ENCODE assay signal across 8 cellular contexts in the genomic region with DNA sequence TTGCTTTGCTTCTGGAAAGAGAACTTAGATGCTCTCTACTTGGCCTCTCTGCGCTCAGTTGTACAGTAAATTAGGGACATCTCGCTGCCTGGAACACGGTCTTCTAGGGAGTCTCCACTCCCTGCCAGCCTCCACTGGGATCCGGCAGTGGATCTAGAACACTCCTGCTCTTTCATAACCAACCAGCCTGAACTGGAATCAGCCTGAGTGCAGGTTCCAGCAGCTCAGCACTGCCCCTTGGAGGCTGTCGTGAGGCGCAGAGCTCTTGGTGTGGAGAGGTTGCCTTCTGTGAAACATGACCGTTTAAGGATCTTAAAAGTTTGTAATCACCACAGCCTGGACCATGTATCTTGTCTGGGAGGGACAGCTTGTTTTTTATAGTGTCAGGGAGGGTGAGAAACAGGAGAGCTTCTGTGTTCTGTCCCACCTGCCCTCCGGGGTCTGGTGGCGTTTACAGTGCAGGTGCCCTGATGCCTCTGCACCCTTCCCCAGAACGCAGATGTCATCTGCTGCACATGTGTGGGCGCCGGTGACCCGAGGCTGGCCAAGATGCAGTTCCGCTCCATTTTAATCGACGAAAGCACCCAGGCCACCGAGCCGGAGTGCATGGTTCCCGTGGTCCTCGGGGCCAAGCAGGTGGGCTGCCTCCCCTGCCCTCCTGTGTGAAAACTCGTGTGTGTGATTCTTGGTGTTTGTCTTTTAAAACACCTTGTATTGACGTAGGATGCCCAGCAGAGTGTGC. TPM values are rescaled to one million over a fixed set of nuclear protein-coding genes. Genes with fewer than 3 reads are reported as not detected.
DNase-seq lines count a peak whose midpoint lies in the region; ATAC-seq, FAIRE-seq and TF ChIP-seq lines count a peak whose summit lies in the region.

No MANE protein-coding gene starts in this region.

- CTCF ChIA-PET in activated CD8-positive, alpha-beta T cell treated with anti-CD3 and anti-CD28 coated beads for 36 hours (lab: Charles Lee): interaction anchor here (0.8 to 6.0 kb wide), 3 partner anchors 9 to 405 kb away, joined by 3 to 35 read pairs (median 3); no protein-coding TSS in a partner anchor

- intact Hi-C loops in activated CD8-positive, alpha-beta T cell treated with anti-CD3 and anti-CD28 coated beads for 36 hours (cut with micrococcal nuclease): no loop called here

- no peaks in the 10 kb centered on the region for H3K4me1 Mint-ChIP-seq in activated CD8-positive, alpha-beta T cell treated with anti-CD3 and anti-CD28 coated beads for 36 hours (ENCODE audit: low read depth)

- POLR2A ChIA-PET in activated CD8-positive, alpha-beta T cell treated with anti-CD3 and anti-CD28 coated beads for 36 hours (lab: Charles Lee): interaction anchor here (1.5 kb wide), 1 partner anchor 15 kb away, joined by 3 read pairs; no protein-coding TSS in a partner anchor

- peaks cover 44% of the 10 kb centered on the region for H3K36me3 Mint-ChIP-seq in activated CD8-positive, alpha-beta T cell treated with anti-CD3 and anti-CD28 coated beads for 36 hours (ENCODE audit: low read depth)

- no peak overlapping the region for H3K27ac Mint-ChIP-seq in activated CD8-positive, alpha-beta T cell treated with anti-CD3 and anti-CD28 coated beads for 36 hours

- H3K36me3 ChIP-seq in NT2/D1 (ENCODE audit: insufficient read depth, insufficient read length, low read length): peaks cover 98% of the 10 kb centered on the region

- no peaks in the 10 kb centered on the region for H3K9me3 ChIP-seq in NT2/D1 (ENCODE audit: insufficient read depth, low read length)

- DNase-seq in NT2/D1 (ENCODE audit: low read depth, low spot score): no peak
- DNase-seq in nucleus accumbens (lab: John Stamatoyannopoulos, UW): peak in 47 of 56 donors; percentile 7 to 78 (median 44)
- DNase-seq in activated CD8-positive, alpha-beta T cell treated with anti-CD3 and anti-CD28 coated beads for 36 hours: no peak
- no peak for DNase-seq in SW 1271 (lab: John Stamatoyannopoulos, UW)
- no peak for DNase-seq in activated CD8-positive, alpha-beta memory T cell treated with anti-CD3 and anti-CD28 coated beads, Interleukin-2, amount 50 U/mL, for 48 hours

- FAIRE-seq in G401.6 (lab: Jason Lieb, UNC): peak; percentile 78

- ATAC-seq in esophagus mucosa: peak; percentile 58
- no peak for ATAC-seq in activated CD8-positive, alpha-beta T cell treated with anti-CD3 and anti-CD28 coated beads for 36 hours
- no peak for ATAC-seq in HG03439 (IDR thresholded peaks at IDR 0.05; ENCODE audit: unreplicated experiment)

- H3K9me3 Mint-ChIP-seq in activated CD8-positive, alpha-beta T cell treated with anti-CD3 and anti-CD28 coated beads for 36 hours: no peaks in the 10 kb centered on the region

- H3K4me3 ChIP-seq in NT2/D1 (ENCODE audit: insufficient read length, low read depth): no peak overlapping the region

- peak overlapping the region; percentile 8 for H3K9ac ChIP-seq in NT2/D1 (ENCODE audit: insufficient read length, low read depth)

- no peaks in the 10 kb centered on the region for H3K27me3 Mint-ChIP-seq in activated CD8-positive, alpha-beta T cell treated with anti-CD3 and anti-CD28 coated beads for 36 hours

- TF ChIP-seq CTCF in activated CD8-positive, alpha-beta T cell treated with anti-CD3 and anti-CD28 coated beads for 36 hours (IDR thresholded peaks at IDR 0.05): no peak

- H3K27me3 ChIP-seq in NT2/D1 (ENCODE audit: insufficient read depth, insufficient read length): no peaks in the 10 kb centered on the region

- H3K4me1 ChIP-seq in NT2/D1 (ENCODE audit: insufficient read depth, insufficient read length): peaks cover 8% of the 10 kb centered on the region

- no peak overlapping the region for H3K4me3 Mint-ChIP-seq in activated CD8-positive, alpha-beta T cell treated with anti-CD3 and anti-CD28 coated beads for 36 hours

RNA-seq across cellular contexts. Expression of a gene that starts 24.8 kb away (rescaled TPM):
- 38.4 TPM for total RNA-seq in esophagus mucosa
- 10 to 100 TPM; 75.9 to 87.6 TPM for total RNA-seq in activated CD8-positive, alpha-beta T cell treated with anti-CD3 and anti-CD28 coated beads for 36 hours

RNA-seq across cellular contexts. Expression of a gene that starts 39.4 kb away (rescaled TPM):
- not detected for total RNA-seq in esophagus mucosa
- under 1 TPM; 0.18 to 0.36 TPM for total RNA-seq in activated CD8-positive, alpha-beta T cell treated with anti-CD3 and anti-CD28 coated beads for 36 hours

Comparison
In these comparisons a context has a peak if more than half of its experiments do, and no peak if none do; other contexts are left out.
1. DNase-seq: peak in nucleus accumbens (47 of 56); none in NT2/D1 (single experiment), activated CD8-positive, alpha-beta T cell treated with anti-CD3 and anti-CD28 coated beads for 36 hours (single experiment), SW 1271 (0 of 2) and activated CD8-positive, alpha-beta memory T cell treated with anti-CD3 and anti-CD28 coated beads, Interleukin-2, amount 50 U/mL, for 48 hours (single experiment).